In genomic region chr17:27650836-27651235, GRCh38 we compare ENCODE assay signal across 16 cellular contexts. TPM values are rescaled to one million over a fixed set of nuclear protein-coding genes. Genes with fewer than 3 reads are reported as not detected.
"Had no signal": no experiment of that assay in that cellular context is flagged by ENCODE, and none has a peak within 500 bp of the region (broad histone marks: within the 10 kb centered on the region; RNA-seq: fewer than 3 reads in every experiment).

No MANE protein-coding gene starts in this region.

- H3K36me3 ChIP-seq: brain microvascular endothelial cell had no signal

- H3K27me3 ChIP-seq: brain microvascular endothelial cell had no signal

- DNase-seq: amniotic stem cell; NCI-H1105; NCI-H1417 treated with DMSO at 0.1 percent for 48 hours; NCI-H2029; NCI-H748 treated with DMSO at 0.1 percent for 48 hours; NK-92 treated with Interleukin-12 subunit alpha and Interleukin-12 subunit beta, amount 100 ng/mL, for 24 hours; SIG-M5 had no signal

- H3K36me3 Mint-ChIP-seq: activated naive CD8-positive, alpha-beta T cell treated with anti-CD3 and anti-CD28 coated beads for 36 hours had no signal

- H3K4me3 Mint-ChIP-seq: activated CD4-positive, alpha-beta memory T cell treated with anti-CD3 and anti-CD28 coated beads, Interleukin-2, amount 10 ng/mL, durations not matched to agents 7 days and 5 days; activated CD8-positive, alpha-beta memory T cell treated with anti-CD3 and anti-CD28 coated beads, Interleukin-2, amount 10 ng/mL, durations not matched to agents 7 days and 5 days; activated naive CD8-positive, alpha-beta T cell treated with anti-CD3 and anti-CD28 coated beads for 36 hours had no signal

- H3K9me3 Mint-ChIP-seq: activated CD4-positive, alpha-beta memory T cell treated with anti-CD3 and anti-CD28 coated beads, Interleukin-2, amount 10 ng/mL, durations not matched to agents 7 days and 5 days; activated naive CD8-positive, alpha-beta T cell treated with anti-CD3 and anti-CD28 coated beads for 36 hours had no signal

- H3K27me3 Mint-ChIP-seq: activated CD8-positive, alpha-beta memory T cell treated with anti-CD3 and anti-CD28 coated beads, Interleukin-2, amount 10 ng/mL, durations not matched to agents 7 days and 5 days; activated naive CD8-positive, alpha-beta T cell treated with anti-CD3 and anti-CD28 coated beads for 36 hours had no signal

- H3K4me3 ChIP-seq: PC-9 had no signal

- H3K27ac ChIP-seq: brain microvascular endothelial cell, PC-9, RWPE1, VCaP had no signal

- H3K27ac Mint-ChIP-seq: activated CD4-positive, alpha-beta memory T cell treated with anti-CD3 and anti-CD28 coated beads, Interleukin-2, amount 10 ng/mL, durations not matched to agents 7 days and 5 days; activated CD8-positive, alpha-beta memory T cell treated with anti-CD3 and anti-CD28 coated beads, Interleukin-2, amount 10 ng/mL, durations not matched to agents 7 days and 5 days; activated naive CD8-positive, alpha-beta T cell treated with anti-CD3 and anti-CD28 coated beads for 36 hours had no signal

- FAIRE-seq: RCC 7860 had no signal

RNA-seq across cellular contexts. Expression of gene LGALS9, which starts 19.8 kb away (rescaled TPM):
- total RNA-seq: SK-MEL-5 had no signal
